Comparison of ENCODE assay signal across 8 cellular contexts in genomic region chr4:54228563-54229501, GRCh38. TPM values are rescaled to one million over a fixed set of nuclear protein-coding genes. Genes with fewer than 3 reads are reported as not detected.
A peak's percentile ranks its signal among the peaks of the same experiment; 100 is the strongest.
DNase-seq lines count a peak whose midpoint lies in the region; ATAC-seq and TF ChIP-seq lines count a peak whose summit lies in the region.

Gene PDGFRA, plus strand, starts transcription at chr4:54229293. Its CDS starts 29,476 bp downstream, at chr4:54258769.

- no peaks in the 10 kb centered on the region for H3K36me3 ChIP-seq in Peyer's patch

- peaks cover 4 to 70% (median 12%) of the 10 kb centered on the region in 4 donors for H3K4me1 ChIP-seq in Peyer's patch

- no peaks in the 10 kb centered on the region for H3K9me3 ChIP-seq in Peyer's patch

- H3K36me3 Mint-ChIP-seq in nephron (ENCODE audit: low read depth) (peaks cover 27% of the 10 kb centered on the region), CD14-positive monocyte (peaks cover 0 to 10% of the 10 kb centered on the region in 2 donors)

- H3K4me3 ChIP-seq in Peyer's patch: peak within 1 kb of the TSS; percentile 35 to 72 (median 48)

- H3K9me3 Mint-ChIP-seq in nephron: peaks cover 5% of the 10 kb centered on the region
- peaks cover 0 to 54% (median 19%) of the 10 kb centered on the region in 7 donors for H3K9me3 Mint-ChIP-seq in CD14-positive monocyte

- peak; percentile 74 for DNase-seq in AG20443 (ENCODE audit: low spot score)
- peak in 1 of 3 donors; percentile 72 for DNase-seq in Peyer's patch
- DNase-seq in fibroblast of gingiva (ENCODE audit: low read depth): peak; percentile 98
- DNase-seq in CD14-positive monocyte (ENCODE audit: low spot score): no peak
- no peak for DNase-seq in NCI-H2171 (lab: John Stamatoyannopoulos, UW)

- peak within 1 kb of the TSS; percentile 93 to 99 (median 98) for H3K27ac Mint-ChIP-seq in nephron
- no peak within 1 kb of the TSS for H3K27ac Mint-ChIP-seq in CD14-positive monocyte

- TF ChIP-seq CTCF in Peyer's patch (IDR thresholded peaks at IDR 0.05) (no peak), nephron (IDR thresholded peaks at IDR 0.05; ENCODE audit: unreplicated experiment in 3 of 3) (no peak), CD14-positive monocyte (IDR thresholded peaks at IDR 0.05) (no peak)

- H3K27me3 ChIP-seq in Peyer's patch: peaks cover 0 to 62% of the 10 kb centered on the region in 2 donors

- H3K27me3 Mint-ChIP-seq in nephron (ENCODE audit: low read depth) (peaks cover 89% of the 10 kb centered on the region), CD14-positive monocyte (ENCODE audit: low read depth in 3 of 3) (peaks cover 92 to 100% (median 94%) of the 10 kb centered on the region in 3 donors)

- no peak for TF ChIP-seq POLR2A in Peyer's patch (IDR thresholded peaks at IDR 0.05)

- H3K27ac ChIP-seq in Peyer's patch: peak within 1 kb of the TSS; percentile 60 to 77 (median 71)

- intact Hi-C loops in CD14-positive monocyte (cut with micrococcal nuclease): no loop called here

- H3K4me1 Mint-ChIP-seq in nephron: peaks cover 24% of the 10 kb centered on the region
- H3K4me1 Mint-ChIP-seq in CD14-positive monocyte: peaks cover 68% of the 10 kb centered on the region

- ATAC-seq in GM21447 (IDR thresholded peaks at IDR 0.05; ENCODE audit: unreplicated experiment) (no peak), GM21423 (IDR thresholded peaks at IDR 0.05; ENCODE audit: unreplicated experiment) (no peak)

- H3K4me3 Mint-ChIP-seq in nephron (peak within 1 kb of the TSS; percentile 92 to 95 (median 95)), CD14-positive monocyte (peak within 1 kb of the TSS in 1 of 2 donors; percentile 93)

RNA-seq across cellular contexts. Expression of gene PDGFRA, which starts in this region (rescaled TPM):
- 100 to 1,000 TPM in 1 of 4 donors, 10 to 100 TPM in 3; 27.5 to 283 (median 60.2) TPM for total RNA-seq in Peyer's patch
- not detected for polyA plus RNA-seq in CD14-positive monocyte

Comparison
In these comparisons a context has a peak if more than half of its experiments do, and no peak if none do; other contexts are left out.
1. DNase-seq: peak in AG20443 (single experiment) and fibroblast of gingiva (single experiment); none in CD14-positive monocyte (single experiment) and NCI-H2171 (single experiment).
2. H3K27ac Mint-ChIP-seq: peak in nephron (3 of 3); none in CD14-positive monocyte (0 of 7).